ENCODE assay signal across 1 cellular context in genomic region chr1:28247603-28248272, GRCh38.
TF ChIP-seq lines count a peak whose summit lies in the region.

No MANE protein-coding gene starts in this region.

TF ChIP-seq in HEK293, 187 proteins besides CTCF, POLR2A, EP300 and RAD21 (continued from another document):
- TF ChIP-seq KLF16 (tag by site-specific recombination; IDR thresholded peaks at IDR 0.05): no peak
- no peak for TF ChIP-seq ZNF248 (tag by site-specific recombination; IDR thresholded peaks at IDR 0.05)
- no peak for TF ChIP-seq PBX3 (CRISPR knock-in tag; IDR thresholded peaks at IDR 0.05)
- TF ChIP-seq ZNF747 (tag by site-specific recombination; IDR thresholded peaks at IDR 0.05): no peak
- no peak for TF ChIP-seq ZNF174 (tag by site-specific recombination; IDR thresholded peaks at IDR 0.05)
- TF ChIP-seq ZNF423 (tag by site-specific recombination; IDR thresholded peaks at IDR 0.05): no peak
- no peak for TF ChIP-seq ZNF292 (tag by site-specific recombination; IDR thresholded peaks at IDR 0.05; ENCODE audit: borderline replicate concordance, low read depth)
- TF ChIP-seq, protein P1, sequence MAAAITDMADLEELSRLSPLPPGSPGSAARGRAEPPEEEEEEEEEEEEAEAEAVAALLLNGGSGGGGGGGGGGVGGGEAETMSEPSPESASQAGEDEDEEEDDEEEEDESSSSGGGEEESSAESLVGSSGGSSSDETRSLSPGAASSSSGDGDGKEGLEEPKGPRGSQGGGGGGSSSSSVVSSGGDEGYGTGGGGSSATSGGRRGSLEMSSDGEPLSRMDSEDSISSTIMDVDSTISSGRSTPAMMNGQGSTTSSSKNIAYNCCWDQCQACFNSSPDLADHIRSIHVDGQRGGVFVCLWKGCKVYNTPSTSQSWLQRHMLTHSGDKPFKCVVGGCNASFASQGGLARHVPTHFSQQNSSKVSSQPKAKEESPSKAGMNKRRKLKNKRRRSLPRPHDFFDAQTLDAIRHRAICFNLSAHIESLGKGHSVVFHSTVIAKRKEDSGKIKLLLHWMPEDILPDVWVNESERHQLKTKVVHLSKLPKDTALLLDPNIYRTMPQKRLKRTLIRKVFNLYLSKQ (tag by site-specific recombination; IDR thresholded peaks at IDR 0.05; ENCODE audit: borderline replicate concordance): no peak
- no peak for TF ChIP-seq ZNF335 (tag by site-specific recombination; conservative IDR thresholded peaks at IDR 0.05)
- TF ChIP-seq SALL2 (tag by site-specific recombination; IDR thresholded peaks at IDR 0.05; ENCODE audit: borderline replicate concordance): no peak
- no peak for TF ChIP-seq ZNF24 (tag by site-specific recombination; IDR thresholded peaks at IDR 0.05)
- no peak for TF ChIP-seq MEIS1 (CRISPR knock-in tag; IDR thresholded peaks at IDR 0.05; ENCODE audit: borderline replicate concordance)
- no peak for TF ChIP-seq ZNF354C (tag by site-specific recombination; IDR thresholded peaks at IDR 0.05; ENCODE audit: borderline replicate concordance, low read depth)
- no peak for TF ChIP-seq KLF9 (tag by site-specific recombination; IDR thresholded peaks at IDR 0.05; ENCODE audit: low read depth)
- TF ChIP-seq, protein P2, sequence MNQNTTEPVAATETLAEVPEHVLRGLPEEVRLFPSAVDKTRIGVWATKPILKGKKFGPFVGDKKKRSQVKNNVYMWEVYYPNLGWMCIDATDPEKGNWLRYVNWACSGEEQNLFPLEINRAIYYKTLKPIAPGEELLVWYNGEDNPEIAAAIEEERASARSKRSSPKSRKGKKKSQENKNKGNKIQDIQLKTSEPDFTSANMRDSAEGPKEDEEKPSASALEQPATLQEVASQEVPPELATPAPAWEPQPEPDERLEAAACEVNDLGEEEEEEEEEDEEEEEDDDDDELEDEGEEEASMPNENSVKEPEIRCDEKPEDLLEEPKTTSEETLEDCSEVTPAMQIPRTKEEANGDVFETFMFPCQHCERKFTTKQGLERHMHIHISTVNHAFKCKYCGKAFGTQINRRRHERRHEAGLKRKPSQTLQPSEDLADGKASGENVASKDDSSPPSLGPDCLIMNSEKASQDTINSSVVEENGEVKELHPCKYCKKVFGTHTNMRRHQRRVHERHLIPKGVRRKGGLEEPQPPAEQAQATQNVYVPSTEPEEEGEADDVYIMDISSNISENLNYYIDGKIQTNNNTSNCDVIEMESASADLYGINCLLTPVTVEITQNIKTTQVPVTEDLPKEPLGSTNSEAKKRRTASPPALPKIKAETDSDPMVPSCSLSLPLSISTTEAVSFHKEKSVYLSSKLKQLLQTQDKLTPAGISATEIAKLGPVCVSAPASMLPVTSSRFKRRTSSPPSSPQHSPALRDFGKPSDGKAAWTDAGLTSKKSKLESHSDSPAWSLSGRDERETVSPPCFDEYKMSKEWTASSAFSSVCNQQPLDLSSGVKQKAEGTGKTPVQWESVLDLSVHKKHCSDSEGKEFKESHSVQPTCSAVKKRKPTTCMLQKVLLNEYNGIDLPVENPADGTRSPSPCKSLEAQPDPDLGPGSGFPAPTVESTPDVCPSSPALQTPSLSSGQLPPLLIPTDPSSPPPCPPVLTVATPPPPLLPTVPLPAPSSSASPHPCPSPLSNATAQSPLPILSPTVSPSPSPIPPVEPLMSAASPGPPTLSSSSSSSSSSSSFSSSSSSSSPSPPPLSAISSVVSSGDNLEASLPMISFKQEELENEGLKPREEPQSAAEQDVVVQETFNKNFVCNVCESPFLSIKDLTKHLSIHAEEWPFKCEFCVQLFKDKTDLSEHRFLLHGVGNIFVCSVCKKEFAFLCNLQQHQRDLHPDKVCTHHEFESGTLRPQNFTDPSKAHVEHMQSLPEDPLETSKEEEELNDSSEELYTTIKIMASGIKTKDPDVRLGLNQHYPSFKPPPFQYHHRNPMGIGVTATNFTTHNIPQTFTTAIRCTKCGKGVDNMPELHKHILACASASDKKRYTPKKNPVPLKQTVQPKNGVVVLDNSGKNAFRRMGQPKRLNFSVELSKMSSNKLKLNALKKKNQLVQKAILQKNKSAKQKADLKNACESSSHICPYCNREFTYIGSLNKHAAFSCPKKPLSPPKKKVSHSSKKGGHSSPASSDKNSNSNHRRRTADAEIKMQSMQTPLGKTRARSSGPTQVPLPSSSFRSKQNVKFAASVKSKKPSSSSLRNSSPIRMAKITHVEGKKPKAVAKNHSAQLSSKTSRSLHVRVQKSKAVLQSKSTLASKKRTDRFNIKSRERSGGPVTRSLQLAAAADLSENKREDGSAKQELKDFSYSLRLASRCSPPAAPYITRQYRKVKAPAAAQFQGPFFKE (tag by site-specific recombination; IDR thresholded peaks at IDR 0.05; ENCODE audit: borderline replicate concordance): no peak
- TF ChIP-seq ZNF629 (tag by site-specific recombination; IDR thresholded peaks at IDR 0.05): peak; percentile 6; the same call in 1 of the 2 replicates
- no peak for TF ChIP-seq ZNF555 (tag by site-specific recombination; conservative IDR thresholded peaks at IDR 0.05)
- no peak for TF ChIP-seq ZNF157 (tag by site-specific recombination; IDR thresholded peaks at IDR 0.05)
- TF ChIP-seq ZNF664 (tag by site-specific recombination; IDR thresholded peaks at IDR 0.05): peak; percentile 5
- TF ChIP-seq, protein P3, sequence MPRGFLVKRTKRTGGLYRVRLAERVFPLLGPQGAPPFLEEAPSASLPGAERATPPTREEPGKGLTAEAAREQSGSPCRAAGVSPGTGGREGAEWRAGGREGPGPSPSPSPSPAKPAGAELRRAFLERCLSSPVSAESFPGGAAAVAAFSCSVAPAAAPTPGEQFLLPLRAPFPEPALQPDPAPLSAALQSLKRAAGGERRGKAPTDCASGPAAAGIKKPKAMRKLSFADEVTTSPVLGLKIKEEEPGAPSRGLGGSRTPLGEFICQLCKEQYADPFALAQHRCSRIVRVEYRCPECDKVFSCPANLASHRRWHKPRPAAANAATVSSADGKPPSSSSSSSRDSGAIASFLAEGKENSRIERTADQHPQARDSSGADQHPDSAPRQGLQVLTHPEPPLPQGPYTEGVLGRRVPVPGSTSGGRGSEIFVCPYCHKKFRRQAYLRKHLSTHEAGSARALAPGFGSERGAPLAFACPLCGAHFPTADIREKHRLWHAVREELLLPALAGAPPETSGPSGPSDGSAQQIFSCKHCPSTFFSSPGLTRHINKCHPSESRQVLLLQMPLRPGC (tag by site-specific recombination; IDR thresholded peaks at IDR 0.05): no peak
- no peak for TF ChIP-seq ZNF184 (tag by site-specific recombination; IDR thresholded peaks at IDR 0.05)
- TF ChIP-seq SCRT1 (tag by site-specific recombination; IDR thresholded peaks at IDR 0.05; ENCODE audit: borderline replicate concordance): no peak
- peak; percentile 70; the same call in 1 of the 2 replicates for TF ChIP-seq ZFP69B (tag by site-specific recombination; IDR thresholded peaks at IDR 0.05)
- no peak for TF ChIP-seq ZNF37A (tag by site-specific recombination; IDR thresholded peaks at IDR 0.05)
- 0 out of 2 replicates have a peak, but pooled peaks have one; percentile 27 for TF ChIP-seq ZNF561 (tag by site-specific recombination; IDR thresholded peaks at IDR 0.05; ENCODE audit: borderline replicate concordance)
- no peak for TF ChIP-seq ATF2 (tag by site-specific recombination; IDR thresholded peaks at IDR 0.05; ENCODE audit: low read depth)
